1 cellular context compared by ENCODE assay signal in genomic region chr18:22214731-22215528, GRCh38.
TF ChIP-seq lines count a peak whose summit lies in the region.

No MANE protein-coding gene starts in this region.

TF ChIP-seq in HepG2, 621 proteins besides CTCF, POLR2A, EP300 and RAD21 (continued from another document):
- TF ChIP-seq FUBP1 (CRISPR knock-in tag; IDR thresholded peaks at IDR 0.05; ENCODE audit: borderline replicate concordance) (no peak), RFX3 (CRISPR knock-in tag; IDR thresholded peaks at IDR 0.05) (no peak), ZNF501 (CRISPR knock-in tag; IDR thresholded peaks at IDR 0.05) (no peak), ZSCAN29 (CRISPR knock-in tag; conservative IDR thresholded peaks at IDR 0.05) (no peak)
